ENCODE assay signal across 1 cellular context in genomic region chr4:138348055-138348454, GRCh38.
TF ChIP-seq lines count a peak whose summit lies in the region.

No MANE protein-coding gene starts in this region.

TF ChIP-seq in GM12878, 131 proteins besides CTCF, POLR2A, EP300 and RAD21 (continued from another document):
- TF ChIP-seq SPI1 (IDR thresholded peaks at IDR 0.05; ENCODE audit: borderline replicate concordance, insufficient read depth, low read depth, low read length): peak; percentile 57; the same call in 1 of the 2 replicates
- no peak for TF ChIP-seq NBN (IDR thresholded peaks at IDR 0.05)
- TF ChIP-seq BHLHE40 (IDR thresholded peaks at IDR 0.05; ENCODE audit: borderline replicate concordance in 1 of 2, low read depth in 2 of 2, low read length in 1 of 2): peak; percentile 17 to 21; a peak in 1 of 4 replicates
- TF ChIP-seq ATF3 (IDR thresholded peaks at IDR 0.05; ENCODE audit: borderline replicate concordance, extremely low read depth, low read depth, low read length): no peak
- TF ChIP-seq ZBTB11 (CRISPR knock-in tag; IDR thresholded peaks at IDR 0.05): no peak
- no peak for TF ChIP-seq ELK1 (IDR thresholded peaks at IDR 0.05; ENCODE audit: low read depth, low read length)
- TF ChIP-seq NR2C1 (IDR thresholded peaks at IDR 0.05): no peak
- TF ChIP-seq NFXL1 (IDR thresholded peaks at IDR 0.05; ENCODE audit: borderline replicate concordance): no peak
- no peak for TF ChIP-seq SREBF1 (IDR thresholded peaks at IDR 0.05; ENCODE audit: low read length)
- peak in 1 of 2 experiments; percentile 40; a peak in 1 of 4 replicates for TF ChIP-seq ETV6 (conservative IDR thresholded peaks at IDR 0.05 in 1 of 2, IDR thresholded peaks at IDR 0.05 in 1 of 2; ENCODE audit: borderline replicate concordance in 1 of 2, low read depth in 1 of 2)
- no peak for TF ChIP-seq ZNF207 (IDR thresholded peaks at IDR 0.05; ENCODE audit: borderline replicate concordance)
- peak in 1 of 2 experiments; percentile 49; a peak in 2 of 4 replicates for TF ChIP-seq IKZF2 (IDR thresholded peaks at IDR 0.05)
